In genomic region chr16:74852500-74852875, GRCh38 we compare ENCODE assay signal across 18 cellular contexts.
DNase-seq lines count a peak whose midpoint lies in the region; ATAC-seq, FAIRE-seq and TF ChIP-seq lines count a peak whose summit lies in the region.
"Had no signal": no experiment of that assay in that cellular context is flagged by ENCODE, and none has a peak within 500 bp of the region (broad histone marks: within the 10 kb centered on the region; RNA-seq: fewer than 3 reads in every experiment).

No MANE protein-coding gene starts in this region.

- no peak overlapping the region for H2AFZ ChIP-seq in HepG2 (ENCODE audit: low read length)

- no peak overlapping the region for H3K4me2 ChIP-seq in HepG2 (ENCODE audit: low read depth, low read length)
- H3K4me2 ChIP-seq: BLaER1 treated with 17β-estradiol and CSF1 and Interleukin-3, amounts not matched to agents 10 nM and 100 nM had no signal

- DNase-seq in HepG2 (ENCODE audit: low spot score) = no peak
- no peak for DNase-seq in right lobe of liver
- no peak for DNase-seq in Panc1 (ENCODE audit: low read depth, low spot score)
- DNase-seq in activated T-cell treated with anti-CD3 and anti-CD28 coated beads, Interleukin-2, amount 50 U/mL, for 48 hours = no peak
- DNase-seq in CD8-positive, alpha-beta memory T cell = no peak
- no peak for DNase-seq in naive thymus-derived CD8-positive, alpha-beta T cell
- DNase-seq: 8988T; CD4-positive, CD25-positive, alpha-beta regulatory T cell; DMS79; GOT3; H9; IMR-90; KG1 had no signal

- 26% methylated on average over 4 of the region's 4 CpGs for WGBS in HepG2 (ENCODE audit: low lambda C conversion rate)
- 55% methylated on average over 4 of the region's 4 CpGs for WGBS in right lobe of liver (ENCODE audit: insufficient coverage, low coverage, low lambda C conversion rate, missing lambda C conversion rate)

- in situ Hi-C loops in HepG2 (cut with HindIII; ENCODE audit: extremely low pct_ligation_motif_present, low pct_unique_long_range_greater_than_20kb) = loop anchor here (5.0 kb wide), 1 partner anchor 35 kb away; no protein-coding TSS in a partner anchor
- in situ Hi-C loops in Panc1 (cut with HindIII; ENCODE audit: low pct_unique_long_range_greater_than_20kb, low sequenced_read_pairs) = no loop called here

- ATAC-seq in HepG2 = no peak
- no peak for ATAC-seq in right lobe of liver
- ATAC-seq in Panc1 = no peak
- no peak for ATAC-seq in GM19023 (IDR thresholded peaks at IDR 0.05; ENCODE audit: unreplicated experiment)
- ATAC-seq in naive thymus-derived CD8-positive, alpha-beta T cell = no peak
- ATAC-seq: GM12878 had no signal

- H3K27ac Mint-ChIP-seq in CD8-positive, alpha-beta memory T cell = peak overlapping the region in 1 of 8 donors; percentile 46
- no peak overlapping the region for H3K27ac Mint-ChIP-seq in naive thymus-derived CD8-positive, alpha-beta T cell
- H3K27ac Mint-ChIP-seq: CD4-positive, CD25-positive, alpha-beta regulatory T cell; H9 had no signal

- H3K79me2 ChIP-seq in HepG2 (ENCODE audit: insufficient read depth, low read length) = no peaks in the 10 kb centered on the region

- no peak overlapping the region for H3K4me3 ChIP-seq in HepG2 (replicated peaks in 1 of 3; ENCODE audit: insufficient read depth in 1 of 3, low read depth in 2 of 3, low read length in 3 of 3)
- no peak overlapping the region for H3K4me3 ChIP-seq in right lobe of liver
- H3K4me3 ChIP-seq in Panc1 (ENCODE audit: low read depth in 2 of 2, low read length in 2 of 2) = peak overlapping the region; percentile 18 to 31; a peak in 3 of 4 replicates
- peak overlapping the region; percentile 45 to 48 for H3K4me3 ChIP-seq in mucosa of rectum (ENCODE audit: low read length in 2 of 2)
- no peak overlapping the region for H3K4me3 ChIP-seq in CD8-positive, alpha-beta memory T cell (ENCODE audit: low read length)
- H3K4me3 ChIP-seq: BLaER1 treated with 17β-estradiol and CSF1 and Interleukin-3, amounts not matched to agents 10 nM and 100 nM; GM12878 had no signal

- TF ChIP-seq CTCF in HepG2 (CRISPR knock-in tag; IDR thresholded peaks at IDR 0.05) = no peak
- TF ChIP-seq CTCF in right lobe of liver (IDR thresholded peaks at IDR 0.05) = no peak
- TF ChIP-seq CTCF in Panc1 (IDR thresholded peaks at IDR 0.05) = no peak

- H3K9me3 ChIP-seq in HepG2 (ENCODE audit: low read length) (no peaks in the 10 kb centered on the region), right lobe of liver (no peaks in the 10 kb centered on the region), Panc1 (ENCODE audit: control insufficient read depth, insufficient read depth, low read depth, low read length) (no peaks in the 10 kb centered on the region), mucosa of rectum (ENCODE audit: control insufficient read depth in 2 of 2, low read length in 2 of 2) (no peaks in the 10 kb centered on the region)
- no peaks in the 10 kb centered on the region for H3K9me3 ChIP-seq in CD8-positive, alpha-beta memory T cell (ENCODE audit: low read length)

- POLR2A ChIA-PET in HepG2 (lab: Yijun Ruan, JAX) = no interaction called here
- POLR2A ChIA-PET in Panc1 (lab: Charles Lee) = no interaction called here
- POLR2A ChIA-PET in CD8-positive, alpha-beta memory T cell (lab: Charles Lee) = interaction anchor here (0.5 kb wide), 1 partner anchor 246 kb away, joined by 5 read pairs; the partner anchor contains the start of gene GLG1
- POLR2A ChIA-PET in naive thymus-derived CD8-positive, alpha-beta T cell (lab: Charles Lee) = no interaction called here

- H3K27ac ChIP-seq in HepG2 (ENCODE audit: extremely low read length, insufficient read depth, low read length) (no peak overlapping the region), right lobe of liver (no peak overlapping the region), Panc1 (ENCODE audit: low read length) (no peak overlapping the region), mucosa of rectum (ENCODE audit: low read depth in 2 of 2, low read length in 2 of 2) (peak overlapping the region in 1 of 2 donors; percentile 22)
- no peak overlapping the region for H3K27ac ChIP-seq in CD8-positive, alpha-beta memory T cell (ENCODE audit: low read depth, low read length)
- H3K27ac ChIP-seq: BLaER1 treated with 17β-estradiol and CSF1 and Interleukin-3, amounts not matched to agents 10 nM and 100 nM; HL-60 had no signal

- H3K36me3 ChIP-seq in HepG2 (replicated peaks in 1 of 2; ENCODE audit: control insufficient read depth in 1 of 2, insufficient read depth in 2 of 2, low read length in 2 of 2) = no peaks in the 10 kb centered on the region
- no peaks in the 10 kb centered on the region for H3K36me3 ChIP-seq in right lobe of liver
- no peaks in the 10 kb centered on the region for H3K36me3 ChIP-seq in Panc1 (ENCODE audit: control insufficient read depth, insufficient read depth, low read length)
- no peaks in the 10 kb centered on the region for H3K36me3 ChIP-seq in mucosa of rectum (ENCODE audit: control insufficient read depth in 2 of 2, insufficient read depth in 2 of 2, low read length in 2 of 2)
- no peaks in the 10 kb centered on the region for H3K36me3 ChIP-seq in CD8-positive, alpha-beta memory T cell (ENCODE audit: insufficient read depth, low read length)
- H3K36me3 ChIP-seq: BLaER1 treated with 17β-estradiol and CSF1 and Interleukin-3, amounts not matched to agents 10 nM and 100 nM had no signal

- H4K20me1 ChIP-seq in HepG2 (ENCODE audit: insufficient read depth, low read length) = no peaks in the 10 kb centered on the region
- H4K20me1 ChIP-seq: BLaER1 treated with 17β-estradiol and CSF1 and Interleukin-3, amounts not matched to agents 10 nM and 100 nM had no signal

- no peak overlapping the region for H3K4me3 Mint-ChIP-seq in CD8-positive, alpha-beta memory T cell
- H3K4me3 Mint-ChIP-seq in naive thymus-derived CD8-positive, alpha-beta T cell = no peak overlapping the region
- H3K4me3 Mint-ChIP-seq: CD4-positive, CD25-positive, alpha-beta regulatory T cell; H9 had no signal

- no peaks in the 10 kb centered on the region for H3K4me1 ChIP-seq in HepG2 (ENCODE audit: insufficient read depth, low read length)
- H3K4me1 ChIP-seq in right lobe of liver = no peaks in the 10 kb centered on the region
- H3K4me1 ChIP-seq in Panc1 (ENCODE audit: control insufficient read depth, insufficient read depth, low read length) = no peaks in the 10 kb centered on the region
- peaks cover 0 to 6% of the 10 kb centered on the region in 2 donors for H3K4me1 ChIP-seq in mucosa of rectum (ENCODE audit: control insufficient read depth in 2 of 2, insufficient read depth in 2 of 2, low read length in 2 of 2)
- H3K4me1 ChIP-seq in CD8-positive, alpha-beta memory T cell (ENCODE audit: insufficient read depth, low read length) = no peaks in the 10 kb centered on the region
- H3K4me1 ChIP-seq: BLaER1 treated with 17β-estradiol and CSF1 and Interleukin-3, amounts not matched to agents 10 nM and 100 nM had no signal

- intact Hi-C loops in HepG2 (cut with micrococcal nuclease; ENCODE audit: unreplicated experiment) (no loop called here), right lobe of liver (cut with DNase I) (no loop called here), Panc1 (cut with micrococcal nuclease; ENCODE audit: unreplicated experiment) (no loop called here)

- TF ChIP-seq POLR2A in HepG2 (IDR thresholded peaks at IDR 0.05; ENCODE audit: insufficient read depth in 1 of 2, low read depth in 2 of 2, low read length in 2 of 2) (no peak), right lobe of liver (IDR thresholded peaks at IDR 0.05) (no peak)

- H3K9me3 Mint-ChIP-seq in CD8-positive, alpha-beta memory T cell = no peaks in the 10 kb centered on the region
- H3K9me3 Mint-ChIP-seq in naive thymus-derived CD8-positive, alpha-beta T cell = no peaks in the 10 kb centered on the region
- H3K9me3 Mint-ChIP-seq: CD4-positive, CD25-positive, alpha-beta regulatory T cell had no signal

- H3K9ac ChIP-seq in HepG2 (ENCODE audit: insufficient read depth, low read depth, low read length) (no peak overlapping the region), mucosa of rectum (ENCODE audit: low read depth in 1 of 2, low read length in 2 of 2) (peak overlapping the region in 1 of 2 donors; percentile 10)
- H3K9ac ChIP-seq: BLaER1 treated with 17β-estradiol and CSF1 and Interleukin-3, amounts not matched to agents 10 nM and 100 nM had no signal

- no peak for TF ChIP-seq RAD21 in HepG2 (CRISPR knock-in tag; IDR thresholded peaks at IDR 0.05)

- FAIRE-seq in HepG2 (lab: Jason Lieb, UNC) = no peak
- FAIRE-seq: GM12878 had no signal

- peaks cover 3% of the 10 kb centered on the region in 2 donors for H3K27me3 Mint-ChIP-seq in CD8-positive, alpha-beta memory T cell
- H3K27me3 Mint-ChIP-seq in naive thymus-derived CD8-positive, alpha-beta T cell = no peaks in the 10 kb centered on the region
- H3K27me3 Mint-ChIP-seq: CD4-positive, CD25-positive, alpha-beta regulatory T cell had no signal

- BruUV-seq in HepG2 (replicated peaks; lab: Mats Ljungman, UMichigan) (no TSS peak), Panc1 (replicated peaks; lab: Mats Ljungman, UMichigan) (no TSS peak)

- peaks cover 0 to 19% of the 10 kb centered on the region in 2 experiments; a peak in 2 of 5 replicates for H3K27me3 ChIP-seq in HepG2 (ENCODE audit: control insufficient read depth in 1 of 2, insufficient read depth in 2 of 2, low read length in 2 of 2)
- H3K27me3 ChIP-seq in right lobe of liver = no peaks in the 10 kb centered on the region
- no peaks in the 10 kb centered on the region for H3K27me3 ChIP-seq in Panc1 (ENCODE audit: control insufficient read depth, insufficient read depth, low read length)
- no peaks in the 10 kb centered on the region for H3K27me3 ChIP-seq in mucosa of rectum (ENCODE audit: control insufficient read depth in 2 of 2, insufficient read depth in 2 of 2, low read length in 2 of 2)
- no peaks in the 10 kb centered on the region for H3K27me3 ChIP-seq in CD8-positive, alpha-beta memory T cell (ENCODE audit: insufficient read depth, low read length, poor library complexity, severe bottlenecking)
- H3K27me3 ChIP-seq: BLaER1 treated with 17β-estradiol and CSF1 and Interleukin-3, amounts not matched to agents 10 nM and 100 nM had no signal

- CTCF ChIA-PET in HepG2 (lab: Yijun Ruan, JAX; ENCODE audit: low intra/inter-chr PET ratio, low total read pairs) = no interaction called here
- CTCF ChIA-PET in Panc1 (lab: Charles Lee) = interaction anchor here (0.7 to 1.3 kb wide), 2 partner anchors 11 to 39 kb away, joined by 3 read pairs; no protein-coding TSS in a partner anchor
- CTCF ChIA-PET in CD8-positive, alpha-beta memory T cell (lab: Charles Lee) = interaction anchor here (1.8 kb wide), 1 partner anchor 10 kb away, joined by 6 read pairs; no protein-coding TSS in a partner anchor

- no peaks in the 10 kb centered on the region for H3K36me3 Mint-ChIP-seq in CD8-positive, alpha-beta memory T cell
- no peaks in the 10 kb centered on the region for H3K36me3 Mint-ChIP-seq in naive thymus-derived CD8-positive, alpha-beta T cell
- H3K36me3 Mint-ChIP-seq: CD4-positive, CD25-positive, alpha-beta regulatory T cell had no signal

- TF ChIP-seq EP300 in HepG2 (IDR thresholded peaks at IDR 0.05; ENCODE audit: low read depth in 2 of 2, low read length in 2 of 2) (no peak), HepG2 (CRISPR knock-in tag; IDR thresholded peaks at IDR 0.05; ENCODE audit: borderline replicate concordance) (no peak)

- H3K4me1 Mint-ChIP-seq in CD8-positive, alpha-beta memory T cell = no peaks in the 10 kb centered on the region
- H3K4me1 Mint-ChIP-seq in naive thymus-derived CD8-positive, alpha-beta T cell = no peaks in the 10 kb centered on the region
- H3K4me1 Mint-ChIP-seq: CD4-positive, CD25-positive, alpha-beta regulatory T cell had no signal

TF ChIP-seq in HepG2, 621 proteins besides CTCF, POLR2A, EP300 and RAD21 (continues in another document):
- no peak for TF ChIP-seq NR3C1 (CRISPR knock-in tag; IDR thresholded peaks at IDR 0.05)

Comparison
In these comparisons a context has a peak if more than half of its experiments do, and no peak if none do; other contexts are left out.
1. H3K4me3 ChIP-seq: peak in Panc1 (2 of 2) and mucosa of rectum (2 of 2); none in HepG2 (0 of 3), right lobe of liver (0 of 3) and CD8-positive, alpha-beta memory T cell (single experiment).